Comparison of ENCODE assay signal across 2 cellular contexts in genomic region chr16:86289304-86289703, GRCh38.
TF ChIP-seq lines count a peak whose summit lies in the region.

No MANE protein-coding gene starts in this region.

TF ChIP-seq in GM23338, 12 proteins besides CTCF, POLR2A, EP300 and RAD21 (continued from another document):
- TF ChIP-seq ZNF462 (CRISPR knock-in tag; IDR thresholded peaks at IDR 0.05) = no peak
- no peak for TF ChIP-seq NANOG (IDR thresholded peaks at IDR 0.05; ENCODE audit: borderline replicate concordance)
- TF ChIP-seq JUNB (IDR thresholded peaks at IDR 0.05; ENCODE audit: unreplicated experiment) = no peak

TF ChIP-seq in WTC11, 78 proteins besides CTCF, POLR2A, EP300 and RAD21 (continued from another document):
- TF ChIP-seq ZSCAN18 (CRISPR knock-in tag; IDR thresholded peaks at IDR 0.05) (no peak), FOXK1 (CRISPR knock-in tag; IDR thresholded peaks at IDR 0.05) (no peak), IRF2 (CRISPR knock-in tag; IDR thresholded peaks at IDR 0.05; ENCODE audit: borderline replicate concordance, low read depth) (no peak), GRHL2 (CRISPR knock-in tag; IDR thresholded peaks at IDR 0.05; ENCODE audit: insufficient replicate concordance, severe bottlenecking) (no peak), TEAD1 (CRISPR knock-in tag; IDR thresholded peaks at IDR 0.05) (no peak)
